Comparison of ENCODE assay signal across 12 cellular contexts in genomic region chr6:52283111-52283510, GRCh38. TPM values are rescaled to one million over a fixed set of nuclear protein-coding genes. Genes with fewer than 3 reads are reported as not detected.
DNase-seq lines count a peak whose midpoint lies in the region; ATAC-seq and TF ChIP-seq lines count a peak whose summit lies in the region.
"Had no signal": no experiment of that assay in that cellular context is flagged by ENCODE, and none has a peak within 500 bp of the region (broad histone marks: within the 10 kb centered on the region; RNA-seq: fewer than 3 reads in every experiment).

No MANE protein-coding gene starts in this region.

- H3K27me3 ChIP-seq in tibial artery, result no peaks in the 10 kb centered on the region
- H3K27me3 ChIP-seq: foreskin keratinocyte had no signal

- no peak for TF ChIP-seq CTCF in glutamatergic neuron (IDR thresholded peaks at IDR 0.05; ENCODE audit: partially characterized antibody, unreplicated experiment)
- no peak for TF ChIP-seq CTCF in tibial artery (IDR thresholded peaks at IDR 0.05)

- peaks cover 55% of the 10 kb centered on the region for H3K36me3 ChIP-seq in SK-N-MC (ENCODE audit: insufficient read depth, low read length)
- H3K36me3 ChIP-seq in tibial artery, result peaks cover 38 to 46% (median 39%) of the 10 kb centered on the region in 3 donors

- no peak overlapping the region for H3K4me3 Mint-ChIP-seq in stimulated activated naive CD8-positive, alpha-beta T cell treated with anti-CD3 and anti-CD28 coated beads, Interleukin-15, Interleukin-2, amounts not matched to agents 100 ng/mL and 50 ng/mL, for 24 hours
- peak overlapping the region; percentile 58 for H3K4me3 Mint-ChIP-seq in glutamatergic neuron (ENCODE audit: unreplicated experiment)
- H3K4me3 Mint-ChIP-seq: T-helper 1 cell treated with Interleukin-12 subunit alpha and Interleukin-12 subunit beta and Interleukin-4 antibody, amounts not matched to agents 30 μg/mL and 1 μg/mL, for 36 hours had no signal

- no peak for DNase-seq in stimulated activated naive CD8-positive, alpha-beta T cell treated with anti-CD3 and anti-CD28 coated beads, Interleukin-15, Interleukin-2, amounts not matched to agents 100 U/mL and 50 U/mL, for 24 hours
- no peak for DNase-seq in SK-N-MC (ENCODE audit: low read depth, low spot score)
- DNase-seq in glutamatergic neuron, result no peak
- no peak for DNase-seq in tibial artery
- DNase-seq in amniotic stem cell (lab: John Stamatoyannopoulos, UW), result no peak
- no peak for DNase-seq in NCI-H146 (lab: John Stamatoyannopoulos, UW)
- DNase-seq: foreskin keratinocyte, NCI-H1694 treated with DMSO at 0.1 percent for 48 hours had no signal

- H3K27me3 Mint-ChIP-seq in stimulated activated naive CD8-positive, alpha-beta T cell treated with anti-CD3 and anti-CD28 coated beads, Interleukin-15, Interleukin-2, amounts not matched to agents 100 ng/mL and 50 ng/mL, for 24 hours, result no peaks in the 10 kb centered on the region
- H3K27me3 Mint-ChIP-seq in glutamatergic neuron (ENCODE audit: unreplicated experiment), result no peaks in the 10 kb centered on the region

- intact Hi-C loops in tibial artery (cut with DNase I; ENCODE audit: low total_unique reads), result loop anchor here (5.0 to 10.0 kb wide), 4 partner anchors 79 to 384 kb away; partner anchors contain the start of gene PAQR8

- H3K4me3 ChIP-seq in SK-N-MC, result peak overlapping the region; percentile 92
- H3K4me3 ChIP-seq in tibial artery, result peak overlapping the region in 1 of 2 donors; percentile 69

- H3K9me3 Mint-ChIP-seq in stimulated activated naive CD8-positive, alpha-beta T cell treated with anti-CD3 and anti-CD28 coated beads, Interleukin-15, Interleukin-2, amounts not matched to agents 100 ng/mL and 50 ng/mL, for 24 hours, result no peaks in the 10 kb centered on the region
- no peaks in the 10 kb centered on the region for H3K9me3 Mint-ChIP-seq in glutamatergic neuron (ENCODE audit: unreplicated experiment)
- H3K9me3 Mint-ChIP-seq: T-helper 1 cell treated with Interleukin-12 subunit alpha and Interleukin-12 subunit beta and Interleukin-4 antibody, amounts not matched to agents 30 μg/mL and 1 μg/mL, for 36 hours had no signal

- H3K36me3 Mint-ChIP-seq in stimulated activated naive CD8-positive, alpha-beta T cell treated with anti-CD3 and anti-CD28 coated beads, Interleukin-15, Interleukin-2, amounts not matched to agents 100 ng/mL and 50 ng/mL, for 24 hours (ENCODE audit: low read depth), result peaks cover 61% of the 10 kb centered on the region
- no peaks in the 10 kb centered on the region for H3K36me3 Mint-ChIP-seq in glutamatergic neuron (ENCODE audit: unreplicated experiment)

- ATAC-seq in stimulated activated naive CD8-positive, alpha-beta T cell treated with anti-CD3 and anti-CD28 coated beads, Interleukin-15, Interleukin-2, amounts not matched to agents 100 U/mL and 50 U/mL, for 24 hours, result no peak
- ATAC-seq in GM18498 (IDR thresholded peaks at IDR 0.05; ENCODE audit: unreplicated experiment), result no peak
- ATAC-seq: foreskin keratinocyte had no signal

- peaks cover 58% of the 10 kb centered on the region for H3K4me1 Mint-ChIP-seq in stimulated activated naive CD8-positive, alpha-beta T cell treated with anti-CD3 and anti-CD28 coated beads, Interleukin-15, Interleukin-2, amounts not matched to agents 100 ng/mL and 50 ng/mL, for 24 hours (ENCODE audit: low read depth)
- H3K4me1 Mint-ChIP-seq in glutamatergic neuron (ENCODE audit: low read depth, unreplicated experiment), result no peaks in the 10 kb centered on the region

- no peaks in the 10 kb centered on the region for H3K9me3 ChIP-seq in SK-N-MC (ENCODE audit: low read depth, low read length)
- no peaks in the 10 kb centered on the region for H3K9me3 ChIP-seq in tibial artery

- H3K27ac Mint-ChIP-seq in stimulated activated naive CD8-positive, alpha-beta T cell treated with anti-CD3 and anti-CD28 coated beads, Interleukin-15, Interleukin-2, amounts not matched to agents 100 ng/mL and 50 ng/mL, for 24 hours, result peak overlapping the region; percentile 93
- H3K27ac Mint-ChIP-seq in glutamatergic neuron (ENCODE audit: unreplicated experiment), result no peak overlapping the region

- H3K27ac ChIP-seq in SK-N-MC, result no peak overlapping the region
- no peak overlapping the region for H3K27ac ChIP-seq in tibial artery

- peak overlapping the region; percentile 94 for H3K9ac ChIP-seq in SK-N-MC (ENCODE audit: insufficient read length)

- peaks cover 0 to 14% (median 8%) of the 10 kb centered on the region in 4 donors for H3K4me1 ChIP-seq in tibial artery

RNA-seq across cellular contexts. Expression of gene MCM3, which starts 1.4 kb away (rescaled TPM):
- total RNA-seq in glutamatergic neuron (ENCODE audit: unreplicated experiment), result 21.5 TPM

RNA-seq across cellular contexts. Expression of gene IL17F, which starts 38.8 kb away (rescaled TPM):
- total RNA-seq in glutamatergic neuron (ENCODE audit: unreplicated experiment), result not detected
- total RNA-seq: foreskin keratinocyte, mucosa of gallbladder had no signal
